Comparison of ENCODE assay signal across 9 cellular contexts in the genomic region with DNA sequence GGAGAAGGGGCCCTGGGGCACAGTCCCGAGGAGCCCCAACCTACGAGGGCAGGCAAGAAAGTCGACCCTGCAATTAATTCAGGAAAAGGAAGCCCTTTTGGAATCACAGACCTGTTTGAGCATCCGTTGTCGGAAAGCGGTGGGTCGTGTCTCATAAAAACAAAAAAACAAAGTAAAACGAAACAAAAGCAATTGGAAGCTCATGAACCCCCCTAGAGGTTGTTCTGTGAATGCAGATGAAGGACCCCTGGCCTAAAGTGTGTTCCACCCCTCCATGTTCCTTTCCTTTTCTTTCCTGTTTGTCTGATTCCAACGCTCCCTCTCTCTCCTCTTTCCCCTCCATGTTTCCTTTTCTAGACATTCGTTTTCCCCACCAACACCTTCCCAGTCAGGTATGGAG.
DNase-seq lines count a peak whose midpoint lies in the region; ATAC-seq, FAIRE-seq and TF ChIP-seq lines count a peak whose summit lies in the region.
"Had no signal": no experiment of that assay in that cellular context is flagged by ENCODE, and none has a peak within 500 bp of the region (broad histone marks: within the 10 kb centered on the region; RNA-seq: fewer than 3 reads in every experiment).

No MANE protein-coding gene starts in this region.

- peak overlapping the region; percentile 53; the same call in 1 of the 2 replicates for H3K4me2 ChIP-seq in DND-41 (ENCODE audit: insufficient read depth, low read length)
- peak overlapping the region; percentile 64 for H3K4me2 ChIP-seq in astrocyte (ENCODE audit: low read length)
- H3K4me2 ChIP-seq in mesendoderm (ENCODE audit: low read length), result no peak overlapping the region

- TF ChIP-seq CTCF in DND-41 (IDR thresholded peaks at IDR 0.05; ENCODE audit: borderline replicate concordance, extremely low read depth, low read length, poor library complexity, severe bottlenecking) (peak; percentile 70), astrocyte (IDR thresholded peaks at IDR 0.05; ENCODE audit: insufficient read depth, low read depth, low read length) (peak; percentile 63)

- H3K9me3 ChIP-seq in DND-41 (ENCODE audit: insufficient read depth, low read length, severe bottlenecking), result no peaks in the 10 kb centered on the region
- H3K9me3 ChIP-seq in astrocyte (ENCODE audit: insufficient read depth, low read depth, low read length), result no peaks in the 10 kb centered on the region

- peak; percentile 11 for DNase-seq in DND-41
- peak; percentile 51 for DNase-seq in HEK293T (ENCODE audit: extremely low spot score)
- DNase-seq in astrocyte (ENCODE audit: low read depth), result no peak
- DNase-seq in mesendoderm, result peak; percentile 51
- DNase-seq in AG08396 (ENCODE audit: low spot score), result no peak
- DNase-seq in activated CD8-positive, alpha-beta memory T cell treated with anti-CD3 and anti-CD28 coated beads for 24 hours, result no peak
- DNase-seq: stimulated activated CD4-positive, alpha-beta T cell treated with anti-CD3 and anti-CD28 coated beads, Interleukin-4, amount 100 ng/mL, for 4 hours had no signal

- no peak overlapping the region for H2BK15ac ChIP-seq in mesendoderm (replicated peaks; ENCODE audit: low read depth)

- POLR2A ChIA-PET in HEK293T (lab: Yijun Ruan, JAX), result no interaction called here

- no peak overlapping the region for H4K8ac ChIP-seq in mesendoderm (ENCODE audit: low read depth, low read length)

- FAIRE-seq in astrocyte (lab: Jason Lieb, UNC), result no peak

- no CpG with 5 or more reads among the region's 10 CpGs for WGBS in mesendoderm (ENCODE audit: extremely low coverage, insufficient coverage, low lambda C conversion rate)

- H4K5ac ChIP-seq in mesendoderm (ENCODE audit: low read length), result no peak overlapping the region

- no peak overlapping the region for H2AK5ac ChIP-seq in mesendoderm (ENCODE audit: low read length)

- H2BK5ac ChIP-seq in mesendoderm (ENCODE audit: low read length), result no peak overlapping the region

- CTCF ChIA-PET in HEK293T (lab: Yijun Ruan, JAX), result interaction anchor here (0.6 to 1.5 kb wide), 5 partner anchors 9 to 83 kb away, joined by 3 to 8 read pairs (median 3); no protein-coding TSS in a partner anchor

- H4K20me1 ChIP-seq in DND-41 (ENCODE audit: insufficient read depth, low read length) (no peaks in the 10 kb centered on the region; the same call in 1 of the 2 replicates), astrocyte (ENCODE audit: insufficient read depth, low read length) (no peaks in the 10 kb centered on the region)

- no peak overlapping the region for H3K27ac ChIP-seq in DND-41 (ENCODE audit: low read length)
- H3K27ac ChIP-seq in astrocyte (ENCODE audit: low read depth, low read length), result no peak overlapping the region
- no peak overlapping the region for H3K27ac ChIP-seq in mesendoderm (ENCODE audit: low read depth, low read length)

- no peak overlapping the region for H3K18ac ChIP-seq in mesendoderm (ENCODE audit: low read length)

- peaks cover 2% of the 10 kb centered on the region for H3K9me3 Mint-ChIP-seq in astrocyte (ENCODE audit: unreplicated experiment)

- H3K79me2 ChIP-seq in DND-41 (ENCODE audit: insufficient read depth, low read length) (no peaks in the 10 kb centered on the region), astrocyte (ENCODE audit: insufficient read depth, low read length) (no peaks in the 10 kb centered on the region), mesendoderm (ENCODE audit: control insufficient read depth, insufficient read depth, low read length) (no peaks in the 10 kb centered on the region)

- H3K4me3 ChIP-seq in DND-41 (ENCODE audit: low read depth in 1 of 2, low read length in 2 of 2), result peak overlapping the region in 1 of 2 experiments; percentile 52; a peak in 2 of 4 replicates
- H3K4me3 ChIP-seq in astrocyte (ENCODE audit: insufficient read depth, low read depth, low read length), result no peak overlapping the region
- no peak overlapping the region for H3K4me3 ChIP-seq in mesendoderm (ENCODE audit: low read length)

- H3K79me1 ChIP-seq in mesendoderm (ENCODE audit: low read length), result no peaks in the 10 kb centered on the region

- H3K23ac ChIP-seq in mesendoderm (ENCODE audit: low read length), result no peak overlapping the region

- no peak overlapping the region for H3K9ac ChIP-seq in DND-41 (ENCODE audit: low read depth, low read length)
- H3K9ac ChIP-seq in astrocyte (ENCODE audit: low read length), result no peak overlapping the region
- H3K9ac ChIP-seq in mesendoderm (ENCODE audit: low read length), result no peak overlapping the region

- H3K27me3 Mint-ChIP-seq in astrocyte (ENCODE audit: low read depth, unreplicated experiment), result peaks cover 20% of the 10 kb centered on the region

- H3K36me3 ChIP-seq in DND-41 (ENCODE audit: insufficient read depth, low read length) (no peaks in the 10 kb centered on the region), astrocyte (ENCODE audit: insufficient read depth, low read length) (no peaks in the 10 kb centered on the region), mesendoderm (ENCODE audit: control insufficient read depth, insufficient read depth, low read length) (no peaks in the 10 kb centered on the region)

- peak; percentile 58 for ATAC-seq in DND-41 (ENCODE audit: insufficient read depth, low read depth)
- no peak for ATAC-seq in GM18868 (IDR thresholded peaks at IDR 0.05; ENCODE audit: unreplicated experiment)
- no peak for ATAC-seq in GM18907 (IDR thresholded peaks at IDR 0.05; ENCODE audit: unreplicated experiment)

- no peak overlapping the region for H3K56ac ChIP-seq in mesendoderm (ENCODE audit: low read length)

- no peak overlapping the region for H3K4ac ChIP-seq in mesendoderm (ENCODE audit: low read depth, low read length)

- H3K4me1 Mint-ChIP-seq in astrocyte (ENCODE audit: low read depth, unreplicated experiment), result peaks cover 52% of the 10 kb centered on the region

- peak overlapping the region; percentile 8 for H3K4me3 Mint-ChIP-seq in astrocyte (ENCODE audit: unreplicated experiment)

- H2BK120ac ChIP-seq in mesendoderm (ENCODE audit: low read depth, low read length), result no peak overlapping the region

- no peak overlapping the region for H3K27ac Mint-ChIP-seq in astrocyte (ENCODE audit: unreplicated experiment)

- H3K4me1 ChIP-seq in DND-41 (ENCODE audit: insufficient read depth, low read length) (peaks cover 6% of the 10 kb centered on the region), astrocyte (ENCODE audit: insufficient read depth, low read length) (peaks cover 15% of the 10 kb centered on the region), mesendoderm (ENCODE audit: control insufficient read depth, low read depth, low read length) (peaks cover 2% of the 10 kb centered on the region)

- peak overlapping the region; percentile 62; the same call in 1 of the 2 replicates for H2AFZ ChIP-seq in DND-41 (ENCODE audit: low read depth, low read length)
- no peak overlapping the region for H2AFZ ChIP-seq in astrocyte (ENCODE audit: low read depth, low read length)

- H3K36me3 Mint-ChIP-seq in astrocyte (ENCODE audit: low read depth, unreplicated experiment), result peaks cover 2% of the 10 kb centered on the region

- H3K27me3 ChIP-seq in DND-41 (ENCODE audit: insufficient read depth, low read length, poor library complexity) (peaks cover 16% of the 10 kb centered on the region), astrocyte (ENCODE audit: insufficient read depth, low read length) (peaks cover 4% of the 10 kb centered on the region), mesendoderm (ENCODE audit: insufficient read depth, low read length, poor library complexity) (no peaks in the 10 kb centered on the region)

TF ChIP-seq in HEK293T, 16 proteins besides CTCF, POLR2A, EP300 and RAD21:
- TF ChIP-seq NFRKB (IDR thresholded peaks at IDR 0.05), result no peak
- TF ChIP-seq ELF4 (IDR thresholded peaks at IDR 0.05), result no peak
- no peak for TF ChIP-seq HDGF (IDR thresholded peaks at IDR 0.05; ENCODE audit: borderline replicate concordance)
- TF ChIP-seq BHLHE40 (IDR thresholded peaks at IDR 0.05; ENCODE audit: borderline replicate concordance), result no peak
- no peak for TF ChIP-seq SUZ12 (IDR thresholded peaks at IDR 0.05)
- TF ChIP-seq CTBP1 (IDR thresholded peaks at IDR 0.05; ENCODE audit: borderline replicate concordance), result no peak
- no peak for TF ChIP-seq SP1 (IDR thresholded peaks at IDR 0.05)
- TF ChIP-seq TARDBP (IDR thresholded peaks at IDR 0.05), result no peak
- TF ChIP-seq ZNF384 (IDR thresholded peaks at IDR 0.05), result no peak
- no peak for TF ChIP-seq LEF1 (IDR thresholded peaks at IDR 0.05; ENCODE audit: borderline replicate concordance)
- no peak for TF ChIP-seq L3MBTL2 (conservative IDR thresholded peaks at IDR 0.05)
- TF ChIP-seq FOXM1 (IDR thresholded peaks at IDR 0.05; ENCODE audit: borderline replicate concordance), result no peak
- TF ChIP-seq PKNOX1 (IDR thresholded peaks at IDR 0.05), result no peak
- no peak for TF ChIP-seq FOXK2 (IDR thresholded peaks at IDR 0.05)
- TF ChIP-seq ARNT (IDR thresholded peaks at IDR 0.05), result no peak

Comparison
In these comparisons a context has a peak if more than half of its experiments do, and no peak if none do; other contexts are left out.
1. DNase-seq: peak in DND-41 (single experiment), HEK293T (single experiment) and mesendoderm (single experiment); none in astrocyte (single experiment), AG08396 (single experiment) and activated CD8-positive, alpha-beta memory T cell treated with anti-CD3 and anti-CD28 coated beads for 24 hours (single experiment).